Comparison of ENCODE assay signal across 8 cellular contexts in genomic region chr7:12688771-12689170, GRCh38. TPM values are rescaled to one million over a fixed set of nuclear protein-coding genes. Genes with fewer than 3 reads are reported as not detected.
DNase-seq lines count a peak whose midpoint lies in the region; ATAC-seq and TF ChIP-seq lines count a peak whose summit lies in the region.
"Not testable (repeated sequence)": the region's sequence is repeated elsewhere in the genome, so short reads cannot be mapped to it uniquely, and the experiment has no call there.

No MANE protein-coding gene starts in this region.

- BruUV-seq in Caco-2 (replicated peaks; lab: Mats Ljungman, UMichigan); PC-9 (replicated peaks; lab: Mats Ljungman, UMichigan): not testable (repeated sequence)

- peaks cover 17% of the 10 kb centered on the region for H3K79me2 ChIP-seq in PC-9 (ENCODE audit: low read depth)

- not testable (repeated sequence) for H3K9me2 ChIP-seq in PC-9 (ENCODE audit: insufficient read depth)

- intact Hi-C loops in Caco-2 (cut with micrococcal nuclease; ENCODE audit: unreplicated experiment) (loop anchor here (5.0 to 10.0 kb wide), 3 partner anchors 49 to 836 kb away; no protein-coding TSS in a partner anchor), PC-9 (cut with micrococcal nuclease; ENCODE audit: unreplicated experiment) (loop anchor here (5.0 kb wide), 2 partner anchors 209 to 489 kb away; no protein-coding TSS in a partner anchor), lower lobe of right lung (cut with DNase I) (loop anchor here (10.0 kb wide), 1 partner anchor 576 kb away; no protein-coding TSS in a partner anchor), ovary (cut with DNase I) (loop anchor here in 1 of 4 donors (10.0 kb wide), 1 partner anchor 576 kb away; no protein-coding TSS in a partner anchor)

- not testable (repeated sequence) for H3K27me3 ChIP-seq in Caco-2 (replicated peaks; ENCODE audit: control insufficient read depth, insufficient read depth, low read length); PC-9 (ENCODE audit: insufficient read depth, low read depth); lower lobe of right lung (ENCODE audit: low read depth); ovary; thoracic aorta (replicated peaks; ENCODE audit: insufficient read depth)

- not testable (repeated sequence) for ATAC-seq in activated naive CD8-positive, alpha-beta T cell treated with anti-CD3 and anti-CD28 coated beads, Interleukin-2, amount 10 ng/mL, durations not matched to agents 7 days and 5 days (ENCODE audit: low read depth); lower lobe of right lung; thoracic aorta (ENCODE audit: insufficient number of reproducible peaks, low FRiP score, low read depth)

- not testable (repeated sequence) for H3K27ac ChIP-seq in PC-9, coronary artery, lower lobe of right lung, ovary, thoracic aorta

- not testable (repeated sequence) for TF ChIP-seq POLR2A in ovary (IDR thresholded peaks at IDR 0.05)

- WGBS in ovary, 3 donors, result 83 to 90% (median 88%) methylated on average over 2 of the region's 2 CpGs

- not testable (repeated sequence) for H3K27me3 Mint-ChIP-seq in Caco-2 (ENCODE audit: insufficient read depth, unreplicated experiment); activated naive CD8-positive, alpha-beta T cell treated with anti-CD3 and anti-CD28 coated beads, Interleukin-2, amount 10 ng/mL, durations not matched to agents 7 days and 5 days; glutamatergic neuron (ENCODE audit: unreplicated experiment)

- H3K4me3 ChIP-seq in Caco-2 (ENCODE audit: low read depth, low read length) (peak overlapping the region; percentile 26; the same call in 1 of the 2 replicates), coronary artery (peak overlapping the region; percentile 54), lower lobe of right lung (peak overlapping the region; percentile 96), ovary (peak overlapping the region; percentile 81), thoracic aorta (peak overlapping the region; percentile 12)
- H3K4me3 ChIP-seq in PC-9, result not testable (repeated sequence)

- H2AFZ ChIP-seq in PC-9, result not testable (repeated sequence)

- H3K4me1 Mint-ChIP-seq in Caco-2 (ENCODE audit: low read depth, unreplicated experiment) (peaks cover 10% of the 10 kb centered on the region), glutamatergic neuron (ENCODE audit: low read depth, unreplicated experiment) (peaks cover 19% of the 10 kb centered on the region)
- H3K4me1 Mint-ChIP-seq in activated naive CD8-positive, alpha-beta T cell treated with anti-CD3 and anti-CD28 coated beads, Interleukin-2, amount 10 ng/mL, durations not matched to agents 7 days and 5 days, result peaks cover 27% of the 10 kb centered on the region

- not testable (repeated sequence) for H3K9me3 Mint-ChIP-seq in Caco-2 (ENCODE audit: unreplicated experiment); activated naive CD8-positive, alpha-beta T cell treated with anti-CD3 and anti-CD28 coated beads, Interleukin-2, amount 10 ng/mL, durations not matched to agents 7 days and 5 days; glutamatergic neuron (ENCODE audit: unreplicated experiment)

- H4K20me1 ChIP-seq in PC-9 (ENCODE audit: insufficient read depth), result not testable (repeated sequence)

- H3K36me3 ChIP-seq in Caco-2 (ENCODE audit: control insufficient read depth, insufficient read depth, low read length); PC-9 (ENCODE audit: low read depth); lower lobe of right lung; ovary; thoracic aorta: not testable (repeated sequence)

- not testable (repeated sequence) for H3K27ac Mint-ChIP-seq in Caco-2 (ENCODE audit: unreplicated experiment); activated naive CD8-positive, alpha-beta T cell treated with anti-CD3 and anti-CD28 coated beads, Interleukin-2, amount 10 ng/mL, durations not matched to agents 7 days and 5 days; glutamatergic neuron (ENCODE audit: unreplicated experiment)

- not testable (repeated sequence) for TF ChIP-seq CTCF in Caco-2 (IDR thresholded peaks at IDR 0.05; ENCODE audit: insufficient read depth in 1 of 2, low read depth in 1 of 2, low read length in 1 of 2, severe bottlenecking in 1 of 2, unreplicated experiment in 1 of 2); PC-9 (conservative IDR thresholded peaks at IDR 0.05); coronary artery (IDR thresholded peaks at IDR 0.05); glutamatergic neuron (IDR thresholded peaks at IDR 0.05; ENCODE audit: partially characterized antibody, unreplicated experiment); lower lobe of right lung (IDR thresholded peaks at IDR 0.05); ovary (IDR thresholded peaks at IDR 0.05); thoracic aorta (IDR thresholded peaks at IDR 0.05)

- peaks cover 32% of the 10 kb centered on the region for H3K36me3 Mint-ChIP-seq in Caco-2 (ENCODE audit: insufficient read depth, unreplicated experiment)
- not testable (repeated sequence) for H3K36me3 Mint-ChIP-seq in activated naive CD8-positive, alpha-beta T cell treated with anti-CD3 and anti-CD28 coated beads, Interleukin-2, amount 10 ng/mL, durations not matched to agents 7 days and 5 days; glutamatergic neuron (ENCODE audit: unreplicated experiment)

- H3K4me3 Mint-ChIP-seq in Caco-2 (ENCODE audit: unreplicated experiment), result peak overlapping the region; percentile 93
- peak overlapping the region; percentile 94 for H3K4me3 Mint-ChIP-seq in activated naive CD8-positive, alpha-beta T cell treated with anti-CD3 and anti-CD28 coated beads, Interleukin-2, amount 10 ng/mL, durations not matched to agents 7 days and 5 days
- peak overlapping the region; percentile 96 for H3K4me3 Mint-ChIP-seq in glutamatergic neuron (ENCODE audit: unreplicated experiment)

- H3K9me3 ChIP-seq in Caco-2; PC-9 (ENCODE audit: insufficient read depth, low read depth); lower lobe of right lung; ovary; thoracic aorta: not testable (repeated sequence)

- POLR2A ChIA-PET in Caco-2 (lab: Charles Lee); PC-9 (lab: Charles Lee; ENCODE audit: unreplicated experiment); activated naive CD8-positive, alpha-beta T cell treated with anti-CD3 and anti-CD28 coated beads, Interleukin-2, amount 10 ng/mL, durations not matched to agents 7 days and 5 days (lab: Charles Lee): not testable (repeated sequence)

- peak overlapping the region; percentile 99; the same call in 1 of the 2 replicates for H3K4me2 ChIP-seq in PC-9

- H3F3A ChIP-seq in PC-9 (ENCODE audit: insufficient read depth, low read depth), result peaks cover 17% of the 10 kb centered on the region

- not testable (repeated sequence) for H3K4me1 ChIP-seq in Caco-2; lower lobe of right lung; ovary (ENCODE audit: insufficient read depth); thoracic aorta (ENCODE audit: control insufficient read depth in 1 of 2, low read depth in 2 of 2)
- H3K4me1 ChIP-seq in PC-9 (replicated peaks; ENCODE audit: insufficient read depth), result peaks cover 15% of the 10 kb centered on the region; the same call in 1 of the 2 replicates

- not testable (repeated sequence) for DNase-seq in Caco-2; PC-9; activated naive CD8-positive, alpha-beta T cell treated with anti-CD3 and anti-CD28 coated beads, Interleukin-2, amount 10 ng/mL, durations not matched to agents 7 days and 5 days; coronary artery (ENCODE audit: low spot score); glutamatergic neuron; lower lobe of right lung; ovary; thoracic aorta (ENCODE audit: low spot score)

- not testable (repeated sequence) for TF ChIP-seq EP300 in ovary (IDR thresholded peaks at IDR 0.05)

- CTCF ChIA-PET in Caco-2 (lab: Charles Lee), result not testable (repeated sequence)
- CTCF ChIA-PET in PC-9 (lab: Charles Lee), result interaction anchor here (0.6 kb wide), 1 partner anchor 17 kb away, joined by 4 read pairs; no protein-coding TSS in a partner anchor

RNA-seq across cellular contexts. Expression of gene ARL4A, which starts 1.3 kb away (rescaled TPM):
- total RNA-seq in Caco-2 (2022), result 40.6 and 42.5 TPM in 2 replicates
- total RNA-seq in PC-9 (2021), result 17.9 and 18.0 TPM in 2 replicates
- 10 to 100 TPM; 11.7 to 12.0 TPM for total RNA-seq in activated naive CD8-positive, alpha-beta T cell treated with anti-CD3 and anti-CD28 coated beads, Interleukin-2, amount 10 ng/mL, durations not matched to agents 7 days and 5 days
- total RNA-seq in glutamatergic neuron (ENCODE audit: unreplicated experiment), result 12.3 TPM
- total RNA-seq in lower lobe of right lung, result 44.8 TPM
- total RNA-seq in ovary, result 10 to 100 TPM in 3 of 7 donors, 1 to 10 TPM in 4; 4.6 to 32.2 (median 9.5) TPM
- 10 to 100 TPM; 17.1 to 22.3 TPM for polyA plus RNA-seq in ovary
- total RNA-seq in thoracic aorta, result 10 to 100 TPM; 13.1 to 21.0 TPM
